11 cellular contexts compared by ENCODE assay signal in the genomic region with DNA sequence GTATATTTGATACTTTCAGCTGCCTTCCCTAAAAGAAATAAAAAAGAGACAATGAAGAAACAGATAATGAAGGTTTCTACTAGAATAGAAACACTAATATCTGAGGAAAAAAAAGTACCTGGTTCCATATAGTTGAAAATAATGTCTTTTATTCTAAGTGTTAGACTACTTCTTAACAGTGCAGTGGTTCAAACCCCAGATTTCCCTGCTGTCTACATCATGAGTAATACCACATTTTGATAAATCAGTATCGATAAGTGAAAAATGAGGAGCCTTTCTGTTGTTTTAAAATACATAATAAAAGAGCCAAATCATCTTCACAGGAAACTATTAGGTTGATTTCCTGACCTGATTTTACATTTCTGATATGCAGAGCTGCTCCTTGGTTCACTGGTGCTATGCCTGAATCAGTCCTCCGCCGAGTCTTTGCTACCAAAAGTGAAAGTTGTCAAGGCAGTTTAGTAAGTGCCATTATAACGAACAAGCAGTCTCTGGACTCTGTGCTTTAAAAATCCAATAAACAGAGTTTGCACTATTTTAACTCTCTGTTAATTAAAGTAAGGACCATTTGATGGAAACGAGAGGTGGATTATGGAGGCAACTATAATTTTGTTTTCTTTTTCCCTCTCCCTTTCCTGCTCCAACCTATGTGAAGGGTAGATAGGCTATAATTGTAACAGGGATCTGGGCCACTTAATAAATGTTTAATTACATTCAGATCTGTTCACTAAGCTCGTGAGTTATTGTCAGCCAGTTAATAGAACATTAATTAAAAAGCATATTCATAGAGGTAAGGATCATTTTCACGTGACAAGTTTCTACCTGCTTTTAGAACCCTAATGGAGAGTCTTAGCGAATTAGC.
"Had no signal": no experiment of that assay in that cellular context is flagged by ENCODE, and none has a peak within 500 bp of the region (broad histone marks: within the 10 kb centered on the region; RNA-seq: fewer than 3 reads in every experiment).

No MANE protein-coding gene starts in this region.

- H3K27ac ChIP-seq: esophagus muscularis mucosa, left lung, stomach, thoracic aorta had no signal

- H3K4me1 ChIP-seq: esophagus muscularis mucosa, left lung, stomach had no signal

- H3K9me3 ChIP-seq: esophagus muscularis mucosa, left lung, stomach, thoracic aorta had no signal

- DNase-seq: activated CD4-positive, alpha-beta T cell treated with anti-CD3 and anti-CD28 coated beads for 4 hours; activated naive CD4-positive, alpha-beta T cell; aorta; left lung; mesenchymal stem cell; stimulated activated CD4-positive, alpha-beta T cell treated with anti-CD3 and anti-CD28 coated beads, Interleukin-15, amount 100 ng/mL, for 24 hours; stimulated activated CD4-positive, alpha-beta T cell treated with anti-CD3 and anti-CD28 coated beads, Interleukin-4, amount 100 ng/mL, for 24 hours; stomach; T-helper 9 cell had no signal

- H3K4me3 ChIP-seq: esophagus muscularis mucosa, left lung, stomach, thoracic aorta had no signal

- H3K36me3 ChIP-seq: esophagus muscularis mucosa, left lung, stomach, thoracic aorta had no signal

- ATAC-seq: left lung had no signal

- H3K27me3 ChIP-seq: esophagus muscularis mucosa, left lung, stomach had no signal
